ENCODE assay signal across 26 cellular contexts in the genomic region with DNA sequence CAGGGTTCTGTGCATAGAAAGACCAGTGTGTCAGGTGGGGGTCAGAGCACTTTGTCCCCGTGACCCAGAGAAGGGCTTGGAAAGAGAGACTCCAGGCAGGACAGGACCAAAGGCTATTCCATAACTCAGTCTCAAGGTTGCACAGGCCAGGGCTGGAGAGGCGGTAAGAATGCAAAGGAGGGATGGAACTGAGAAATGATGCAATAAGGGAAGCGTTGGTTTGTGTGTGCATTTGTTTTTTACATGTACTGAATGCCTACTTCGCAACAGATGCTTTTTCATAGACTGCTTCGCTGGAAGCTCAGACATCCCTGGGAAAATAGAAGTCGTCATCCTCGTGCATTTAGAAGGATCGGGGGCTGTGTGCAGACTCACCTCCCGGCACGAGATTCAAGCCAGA. TPM values are rescaled to one million over a fixed set of nuclear protein-coding genes. Genes with fewer than 3 reads are reported as not detected.
"Had no signal": no experiment of that assay in that cellular context is flagged by ENCODE, and none has a peak within 500 bp of the region (broad histone marks: within the 10 kb centered on the region; RNA-seq: fewer than 3 reads in every experiment).

No MANE protein-coding gene starts in this region.

- DNase-seq: activated CD4-positive, alpha-beta memory T cell treated with anti-CD3 and anti-CD28 coated beads for 36 hours; activated CD4-positive, alpha-beta T cell treated with anti-CD3 and anti-CD28 coated beads for 36 hours; activated naive CD4-positive, alpha-beta T cell treated with Interleukin-2 at 50 U/mL for 16 hours; activated naive CD8-positive, alpha-beta T cell treated with anti-CD3 and anti-CD28 coated beads for 36 hours; activated T-cell treated with anti-CD3 and anti-CD28 coated beads, Interleukin-2, amount 50 U/mL, for 48 hours; dorsolateral prefrontal cortex; effector memory CD8-positive, alpha-beta T cell; gastrocnemius medialis; hypothalamus; midbrain; occipital lobe; small intestine; stimulated activated CD4-positive, alpha-beta T cell treated with anti-CD3 and anti-CD28 coated beads, Interleukin-2, amount 100 ng/mL, for 24 hours; stomach; transverse colon; uterus had no signal

- FAIRE-seq: astrocyte, colon, endothelial cell of umbilical vein, islet of Langerhans, small intestine had no signal

- H3K4me1 ChIP-seq: gastrocnemius medialis, stomach, suprapubic skin, transverse colon, uterus had no signal

- H3K27me3 Mint-ChIP-seq: activated CD4-positive, alpha-beta T cell treated with anti-CD3 and anti-CD28 coated beads for 36 hours; activated naive CD8-positive, alpha-beta T cell treated with anti-CD3 and anti-CD28 coated beads for 36 hours; stimulated activated memory B cell treated with anti-CD40 and anti-IgM and Interleukin-4, amounts not matched to agents 10 μg/mL and 1 μg/mL and 100 μg/mL, for 72 hours had no signal

- H3K27ac Mint-ChIP-seq: activated CD4-positive, alpha-beta memory T cell treated with anti-CD3 and anti-CD28 coated beads for 36 hours; activated CD4-positive, alpha-beta T cell treated with anti-CD3 and anti-CD28 coated beads for 36 hours; activated naive CD8-positive, alpha-beta T cell treated with anti-CD3 and anti-CD28 coated beads for 36 hours; effector memory CD8-positive, alpha-beta T cell; stimulated activated memory B cell treated with anti-CD40 and anti-IgM and Interleukin-4, amounts not matched to agents 10 μg/mL and 1 μg/mL and 100 μg/mL, for 72 hours had no signal

- H3K9me3 Mint-ChIP-seq: effector memory CD8-positive, alpha-beta T cell had no signal

- ATAC-seq: activated CD4-positive, alpha-beta T cell treated with anti-CD3 and anti-CD28 coated beads for 36 hours; effector memory CD8-positive, alpha-beta T cell; esophagus mucosa; gastrocnemius medialis; sciatic nerve; stimulated activated memory B cell treated with anti-CD40 and anti-IgM and Interleukin-4, amounts not matched to agents 10 μg/mL and 1 μg/mL and 100 μg/mL, for 72 hours had no signal

- H3K36me3 Mint-ChIP-seq: activated CD4-positive, alpha-beta memory T cell treated with anti-CD3 and anti-CD28 coated beads for 36 hours had no signal

- H3K4me3 Mint-ChIP-seq: activated CD4-positive, alpha-beta memory T cell treated with anti-CD3 and anti-CD28 coated beads for 36 hours; activated CD4-positive, alpha-beta T cell treated with anti-CD3 and anti-CD28 coated beads for 36 hours; activated naive CD8-positive, alpha-beta T cell treated with anti-CD3 and anti-CD28 coated beads for 36 hours; central memory CD8-positive, alpha-beta T cell; effector memory CD8-positive, alpha-beta T cell; stimulated activated memory B cell treated with anti-CD40 and anti-IgM and Interleukin-4, amounts not matched to agents 10 μg/mL and 1 μg/mL and 100 μg/mL, for 72 hours had no signal

- H3K36me3 ChIP-seq: gastrocnemius medialis, stomach, suprapubic skin, transverse colon, uterus had no signal

- H3K4me3 ChIP-seq: gastrocnemius medialis, stomach, suprapubic skin, transverse colon, uterus had no signal

- H3K27me3 ChIP-seq: gastrocnemius medialis, uterus had no signal

- H3K27ac ChIP-seq: gastrocnemius medialis, stomach, suprapubic skin, transverse colon, uterus had no signal

- H3K9me3 ChIP-seq: gastrocnemius medialis, suprapubic skin, transverse colon, uterus had no signal

RNA-seq across cellular contexts. Expression of gene LY86, which starts 19.5 kb away (rescaled TPM):
- total RNA-seq: astrocyte, endothelial cell of umbilical vein had no signal
- polyA plus RNA-seq: endothelial cell of umbilical vein, neural cell had no signal
